In genomic region chr11:75467881-75468280, GRCh38 we compare ENCODE assay signal across 23 cellular contexts. TPM values are rescaled to one million over a fixed set of nuclear protein-coding genes. Genes with fewer than 3 reads are reported as not detected.
"Had no signal": no experiment of that assay in that cellular context is flagged by ENCODE, and none has a peak within 500 bp of the region (broad histone marks: within the 10 kb centered on the region; RNA-seq: fewer than 3 reads in every experiment).

No MANE protein-coding gene starts in this region.

- H3K4me1 ChIP-seq: parathyroid adenoma had no signal

- H3K27me3 ChIP-seq: thyroid gland had no signal

- H3K27ac Mint-ChIP-seq: activated CD4-positive, alpha-beta T cell treated with anti-CD3 and anti-CD28 coated beads, Interleukin-2, amount 10 ng/mL, durations not matched to agents 7 days and 5 days; activated CD8-positive, alpha-beta memory T cell treated with anti-CD3 and anti-CD28 coated beads, Interleukin-2, amount 10 ng/mL, durations not matched to agents 7 days and 5 days; activated CD8-positive, alpha-beta T cell treated with anti-CD3 and anti-CD28 coated beads for 36 hours; activated naive CD4-positive, alpha-beta T cell treated with anti-CD3 and anti-CD28 coated beads, Interleukin-2, amount 50 U/mL, for 24 hours; dendritic cell treated with granulocyte-macrophage colony-stimulating factor and Interleukin-4, amounts not matched to agents 40 ng/mL and 50 ng/mL, for 4 days; immature natural killer cell; natural killer cell; stimulated activated naive CD8-positive, alpha-beta T cell treated with anti-CD3 and anti-CD28 coated beads, Interleukin-15, Interleukin-2, amounts not matched to agents 100 ng/mL and 50 ng/mL, for 24 hours had no signal

- H3K9me3 ChIP-seq: thyroid gland had no signal

- H3K4me1 Mint-ChIP-seq: activated CD4-positive, alpha-beta T cell treated with anti-CD3 and anti-CD28 coated beads, Interleukin-2, amount 10 ng/mL, durations not matched to agents 7 days and 5 days; activated naive CD4-positive, alpha-beta T cell treated with anti-CD3 and anti-CD28 coated beads, Interleukin-2, amount 50 U/mL, for 24 hours; immature natural killer cell had no signal

- H3K9ac ChIP-seq: parathyroid adenoma had no signal

- H3K4me3 ChIP-seq: lung, thyroid gland had no signal

- ATAC-seq: activated CD4-positive, CD25-positive, alpha-beta regulatory T cell treated with anti-CD3 and anti-CD28 coated beads, Interleukin-2, amount 50 U/mL, for 24 hours; activated CD8-positive, alpha-beta memory T cell treated with anti-CD3 and anti-CD28 coated beads, Interleukin-2, amount 10 ng/mL, durations not matched to agents 7 days and 5 days; activated CD8-positive, alpha-beta T cell treated with anti-CD3 and anti-CD28 coated beads for 36 hours; esophagus mucosa; natural killer cell had no signal

- H3K36me3 ChIP-seq: thyroid gland had no signal

- H3K36me3 Mint-ChIP-seq: activated CD8-positive, alpha-beta memory T cell treated with anti-CD3 and anti-CD28 coated beads, Interleukin-2, amount 10 ng/mL, durations not matched to agents 7 days and 5 days; activated naive CD4-positive, alpha-beta T cell treated with anti-CD3 and anti-CD28 coated beads, Interleukin-2, amount 50 U/mL, for 24 hours; brain; natural killer cell had no signal

- H3K27ac ChIP-seq: parathyroid adenoma, thyroid gland had no signal

- H3K9me3 Mint-ChIP-seq: activated CD4-positive, alpha-beta T cell treated with anti-CD3 and anti-CD28 coated beads, Interleukin-2, amount 10 ng/mL, durations not matched to agents 7 days and 5 days; activated CD8-positive, alpha-beta T cell treated with anti-CD3 and anti-CD28 coated beads for 36 hours; activated naive CD4-positive, alpha-beta T cell treated with anti-CD3 and anti-CD28 coated beads, Interleukin-2, amount 50 U/mL, for 24 hours; brain; dendritic cell treated with granulocyte-macrophage colony-stimulating factor and Interleukin-4, amounts not matched to agents 40 ng/mL and 50 ng/mL, for 4 days; immature natural killer cell; natural killer cell; stimulated activated naive CD8-positive, alpha-beta T cell treated with anti-CD3 and anti-CD28 coated beads, Interleukin-15, Interleukin-2, amounts not matched to agents 100 ng/mL and 50 ng/mL, for 24 hours had no signal

- H2AFZ ChIP-seq: parathyroid adenoma had no signal

- H3K4me3 Mint-ChIP-seq: activated CD4-positive, alpha-beta T cell treated with anti-CD3 and anti-CD28 coated beads, Interleukin-2, amount 10 ng/mL, durations not matched to agents 7 days and 5 days; activated CD8-positive, alpha-beta memory T cell treated with anti-CD3 and anti-CD28 coated beads, Interleukin-2, amount 10 ng/mL, durations not matched to agents 7 days and 5 days; activated CD8-positive, alpha-beta T cell treated with anti-CD3 and anti-CD28 coated beads for 36 hours; activated naive CD4-positive, alpha-beta T cell treated with anti-CD3 and anti-CD28 coated beads, Interleukin-2, amount 50 U/mL, for 24 hours; brain; dendritic cell treated with granulocyte-macrophage colony-stimulating factor and Interleukin-4, amounts not matched to agents 40 ng/mL and 50 ng/mL, for 4 days; immature natural killer cell; natural killer cell; stimulated activated naive CD8-positive, alpha-beta T cell treated with anti-CD3 and anti-CD28 coated beads, Interleukin-15, Interleukin-2, amounts not matched to agents 100 ng/mL and 50 ng/mL, for 24 hours had no signal

- DNase-seq: activated CD4-positive, alpha-beta T cell treated with anti-CD3 and anti-CD28 coated beads, Interleukin-2, amount 10 ng/mL, durations not matched to agents 7 days and 5 days; activated CD8-positive, alpha-beta memory T cell treated with anti-CD3 and anti-CD28 coated beads, Interleukin-2, amount 10 ng/mL, durations not matched to agents 7 days and 5 days; activated CD8-positive, alpha-beta T cell treated with anti-CD3 and anti-CD28 coated beads for 36 hours; activated gamma-delta T cell treated with Interleukin-2 at 50 U/mL for 16 hours; anterior cingulate cortex; effector CD8-positive, alpha-beta T cell; foreskin melanocyte; immature natural killer cell; midbrain; natural killer cell; nucleus accumbens; stimulated activated CD4-positive, alpha-beta T cell treated with anti-CD3 and anti-CD28 coated beads, Interleukin-1b, Interleukin-23, amount 100 ng/mL, for 48 hours; substantia nigra; thyroid gland had no signal

- H3K27me3 Mint-ChIP-seq: activated CD4-positive, alpha-beta T cell treated with anti-CD3 and anti-CD28 coated beads, Interleukin-2, amount 10 ng/mL, durations not matched to agents 7 days and 5 days; activated CD8-positive, alpha-beta memory T cell treated with anti-CD3 and anti-CD28 coated beads, Interleukin-2, amount 10 ng/mL, durations not matched to agents 7 days and 5 days; activated CD8-positive, alpha-beta T cell treated with anti-CD3 and anti-CD28 coated beads for 36 hours; activated naive CD4-positive, alpha-beta T cell treated with anti-CD3 and anti-CD28 coated beads, Interleukin-2, amount 50 U/mL, for 24 hours; brain; dendritic cell treated with granulocyte-macrophage colony-stimulating factor and Interleukin-4, amounts not matched to agents 40 ng/mL and 50 ng/mL, for 4 days; stimulated activated naive CD8-positive, alpha-beta T cell treated with anti-CD3 and anti-CD28 coated beads, Interleukin-15, Interleukin-2, amounts not matched to agents 100 ng/mL and 50 ng/mL, for 24 hours had no signal

RNA-seq across cellular contexts. Expression of gene KLHL35, which starts 34.9 kb away (rescaled TPM):
- total RNA-seq: left lobe of liver had no signal
